In genomic region chr15:58043192-58043903, GRCh38 we compare ENCODE assay signal across 9 cellular contexts. TPM values are rescaled to one million over a fixed set of nuclear protein-coding genes. Genes with fewer than 3 reads are reported as not detected.
DNase-seq lines count a peak whose midpoint lies in the region; ATAC-seq lines count a peak whose summit lies in the region.
"Had no signal": no experiment of that assay in that cellular context is flagged by ENCODE, and none has a peak within 500 bp of the region (broad histone marks: within the 10 kb centered on the region; RNA-seq: fewer than 3 reads in every experiment).

No MANE protein-coding gene starts in this region.

- H3K27me3 Mint-ChIP-seq in activated T-cell treated with anti-CD3 and anti-CD28 coated beads, Interleukin-2, amount 50 U/mL, for 72 hours (ENCODE audit: low read depth): peaks cover 43% of the 10 kb centered on the region
- peaks cover 10 to 16% (median 11%) of the 10 kb centered on the region in 3 donors for H3K27me3 Mint-ChIP-seq in immature natural killer cell (ENCODE audit: low read depth in 3 of 3)

- no peaks in the 10 kb centered on the region for H3K4me1 ChIP-seq in right cardiac atrium (ENCODE audit: control insufficient read depth, insufficient read depth, low read length)

- H3K9me3 Mint-ChIP-seq in activated T-cell treated with anti-CD3 and anti-CD28 coated beads, Interleukin-2, amount 50 U/mL, for 72 hours: peaks cover 0 to 2% of the 10 kb centered on the region in 2 donors
- peaks cover 0 to 4% (median 0%) of the 10 kb centered on the region in 6 donors for H3K9me3 Mint-ChIP-seq in immature natural killer cell

- peak; percentile 14 for DNase-seq in NK-92 treated with Interleukin-12 subunit alpha and Interleukin-12 subunit beta, amount 100 ng/mL, for 24 hours (lab: John Stamatoyannopoulos, UW)
- DNase-seq in NK-92 (lab: John Stamatoyannopoulos, UW; ENCODE audit: unreplicated experiment) (no peak), NCI-H526 treated with DMSO at 0.1 percent for 48 hours (lab: John Stamatoyannopoulos, UW) (peak; percentile 51), right cardiac atrium (peak in 1 of 3 donors; percentile 69), immature natural killer cell (no peak)
- peak; percentile 30 to 52 for DNase-seq in activated T-cell treated with anti-CD3 and anti-CD28 coated beads, Interleukin-2, amount 50 U/mL, for 72 hours
- peak; percentile 12 to 19 for DNase-seq in stimulated activated CD4-positive, alpha-beta T cell treated with anti-CD3 and anti-CD28 coated beads, Interleukin-4, amount 100 ng/mL, for 48 hours (ENCODE audit: low read depth in 2 of 2)

- no peaks in the 10 kb centered on the region for H3K27me3 ChIP-seq in right cardiac atrium (ENCODE audit: control insufficient read depth, insufficient read depth)

- no peaks in the 10 kb centered on the region for H3K36me3 Mint-ChIP-seq in activated T-cell treated with anti-CD3 and anti-CD28 coated beads, Interleukin-2, amount 50 U/mL, for 72 hours (ENCODE audit: insufficient read depth in 2 of 2)
- H3K36me3 Mint-ChIP-seq in immature natural killer cell: no peaks in the 10 kb centered on the region

- WGBS in right cardiac atrium: 38% methylated on average over 5 of the region's 5 CpGs

- ATAC-seq in activated T-cell treated with anti-CD3 and anti-CD28 coated beads, Interleukin-2, amount 50 U/mL, for 72 hours (replicated peaks in 1 of 2): no peak
- ATAC-seq in right cardiac atrium (peak; percentile 30 to 36), HG03439 (IDR thresholded peaks at IDR 0.05; ENCODE audit: unreplicated experiment) (no peak)

- H3K4me1 Mint-ChIP-seq in activated T-cell treated with anti-CD3 and anti-CD28 coated beads, Interleukin-2, amount 50 U/mL, for 72 hours (ENCODE audit: low read depth): no peaks in the 10 kb centered on the region
- no peaks in the 10 kb centered on the region for H3K4me1 Mint-ChIP-seq in immature natural killer cell

- intact Hi-C loops in right cardiac atrium (cut with DNase I): loop anchor here in 1 of 4 donors (10.0 kb wide), 1 partner anchor 119 kb away; no protein-coding TSS in a partner anchor

- no peaks in the 10 kb centered on the region for H3K9me3 ChIP-seq in right cardiac atrium (ENCODE audit: control insufficient read depth, low read length)

- no peak overlapping the region for H3K27ac ChIP-seq in right cardiac atrium (ENCODE audit: low read length)
- H3K27ac ChIP-seq: skin epidermis had no signal

- no peak overlapping the region for H3K4me3 ChIP-seq in right cardiac atrium (ENCODE audit: low read length)
- H3K4me3 ChIP-seq: skin epidermis had no signal

- no peak overlapping the region for H3K4me3 Mint-ChIP-seq in activated T-cell treated with anti-CD3 and anti-CD28 coated beads, Interleukin-2, amount 50 U/mL, for 72 hours
- no peak overlapping the region for H3K4me3 Mint-ChIP-seq in immature natural killer cell

- H3K27ac Mint-ChIP-seq in activated T-cell treated with anti-CD3 and anti-CD28 coated beads, Interleukin-2, amount 50 U/mL, for 72 hours: no peak overlapping the region
- H3K27ac Mint-ChIP-seq in immature natural killer cell: no peak overlapping the region

RNA-seq across cellular contexts. Expression of gene ALDH1A2, which starts 22.2 kb away (rescaled TPM):
- total RNA-seq in activated T-cell treated with anti-CD3 and anti-CD28 coated beads, Interleukin-2, amount 50 U/mL, for 72 hours: 1 to 10 TPM in 1 of 2 donors, under 1 TPM in 1; 0.56 to 2.6 TPM
- total RNA-seq in right cardiac atrium: 10 to 100 TPM; 53.2 to 71.0 (median 64.6) TPM
- polyA plus RNA-seq in right cardiac atrium (14.7 TPM), immature natural killer cell (under 1 TPM in 1 of 3 donors, not detected in 2; 0.59 TPM)

Comparison
In these comparisons a context has a peak if more than half of its experiments do, and no peak if none do; other contexts are left out.
1. DNase-seq: peak in NK-92 treated with Interleukin-12 subunit alpha and Interleukin-12 subunit beta, amount 100 ng/mL, for 24 hours (single experiment), NCI-H526 treated with DMSO at 0.1 percent for 48 hours (single experiment), activated T-cell treated with anti-CD3 and anti-CD28 coated beads, Interleukin-2, amount 50 U/mL, for 72 hours (2 of 2) and stimulated activated CD4-positive, alpha-beta T cell treated with anti-CD3 and anti-CD28 coated beads, Interleukin-4, amount 100 ng/mL, for 48 hours (2 of 2); none in NK-92 (single experiment) and immature natural killer cell (0 of 3).
2. ATAC-seq: peak in right cardiac atrium (2 of 2); none in activated T-cell treated with anti-CD3 and anti-CD28 coated beads, Interleukin-2, amount 50 U/mL, for 72 hours (0 of 2) and HG03439 (single experiment).
3. RNA of gene ALDH1A2, which starts 22.2 kb away (total RNA-seq): 53.2 to 71.0 TPM in right cardiac atrium; 0.56 to 2.6 TPM in activated T-cell treated with anti-CD3 and anti-CD28 coated beads, Interleukin-2, amount 50 U/mL, for 72 hours; every median in the first group is over 10 times any median in the second.